Comparison of ENCODE assay signal across 14 cellular contexts in the genomic region with DNA sequence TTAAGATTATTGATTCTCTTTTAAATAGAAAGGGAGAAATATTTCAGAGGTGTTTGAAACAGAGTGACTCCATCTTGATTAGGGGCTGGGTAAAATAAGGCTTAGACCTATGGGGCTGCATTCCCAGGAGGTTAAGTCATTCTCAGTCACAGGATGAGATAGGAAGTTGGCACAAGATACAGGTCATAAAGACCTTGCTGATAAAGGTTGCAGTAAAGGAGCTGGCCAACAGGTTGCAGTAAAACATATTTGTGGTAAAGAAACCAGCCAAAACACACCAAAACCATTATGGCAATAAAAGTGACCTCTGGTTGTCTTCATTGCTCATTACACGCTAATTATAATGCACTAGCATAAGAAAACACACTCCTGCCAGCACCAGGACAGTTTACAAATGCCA.
DNase-seq lines count a peak whose midpoint lies in the region; TF ChIP-seq lines count a peak whose summit lies in the region.
"Had no signal": no experiment of that assay in that cellular context is flagged by ENCODE, and none has a peak within 500 bp of the region (broad histone marks: within the 10 kb centered on the region; RNA-seq: fewer than 3 reads in every experiment).

No MANE protein-coding gene starts in this region.

- in situ Hi-C loops in ACHN (cut with HindIII; ENCODE audit: low pct_ligation_motif_present, low pct_unique_long_range_greater_than_20kb, low sequenced_read_pairs) = no loop called here

- no peaks in the 10 kb centered on the region for H3K4me1 ChIP-seq in HEK293 (ENCODE audit: control insufficient read depth, insufficient read depth, low read length)

- H3K4me3 ChIP-seq in HEK293 (ENCODE audit: low read depth, low read length) = no peak overlapping the region
- H3K4me3 ChIP-seq: PC-9 had no signal

- H3K36me3 ChIP-seq in HEK293 (ENCODE audit: control insufficient read depth in 2 of 2, insufficient read depth in 1 of 2, low read length in 2 of 2) = no peaks in the 10 kb centered on the region

- H3K9me3 ChIP-seq in HEK293 (ENCODE audit: control insufficient read depth, insufficient read depth, low read depth, low read length) = no peaks in the 10 kb centered on the region; the same call in 1 of the 2 replicates

- H3K27ac ChIP-seq in HEK293 (ENCODE audit: extremely low read depth, low read depth, low read length) = no peak overlapping the region
- H3K27ac ChIP-seq in substantia nigra (ENCODE audit: low read depth, low read length, poor library complexity, severe bottlenecking) = no peak overlapping the region
- H3K27ac ChIP-seq: PC-9 had no signal

- TF ChIP-seq CTCF in HEK293 (tag by site-specific recombination; IDR thresholded peaks at IDR 0.05) (no peak), GM10248 (IDR thresholded peaks at IDR 0.05; ENCODE audit: control extremely low read depth, extremely low read depth, low read depth, missing control alignments) (no peak)

- CTCF ChIA-PET in HEK293 (lab: Yijun Ruan, JAX) = interaction anchor here (0.6 kb wide), 1 partner anchor 388 kb away, joined by 4 read pairs; no protein-coding TSS in a partner anchor
- CTCF ChIA-PET in GM10248 (lab: Yijun Ruan, JAX) = no interaction called here

- POLR2A ChIA-PET in HEK293 (lab: Yijun Ruan, JAX) = no interaction called here
- POLR2A ChIA-PET in GM10248 (lab: Yijun Ruan, JAX) = no interaction called here

- DNase-seq in ACHN = peak; percentile 65
- DNase-seq in NCI-H226 = peak; percentile 69
- peak; percentile 6 for DNase-seq in glomerular visceral epithelial cell (ENCODE audit: extremely low spot score)
- DNase-seq in T-helper 1 cell = no peak
- DNase-seq in GM10248 (ENCODE audit: extremely low spot score) = no peak
- DNase-seq in NCI-H2107 (lab: John Stamatoyannopoulos, UW) = no peak
- DNase-seq in substantia nigra (lab: John Stamatoyannopoulos, UW) = no peak
- DNase-seq: GOT3, IMR-90, NCI-H1092 treated with DMSO at 0.1 percent for 48 hours, NCI-H1694, NCI-H69 had no signal

TF ChIP-seq in HEK293, 187 proteins besides CTCF, POLR2A, EP300 and RAD21:
- TF ChIP-seq ZNF302 (tag by site-specific recombination; IDR thresholded peaks at IDR 0.05; ENCODE audit: low read depth) (no peak), SCRT2 (tag by site-specific recombination; IDR thresholded peaks at IDR 0.05) (peak; percentile 21; the same call in 1 of the 2 replicates), ZNF571 (tag by site-specific recombination; IDR thresholded peaks at IDR 0.05) (no peak)
- TF ChIP-seq, protein P1, sequence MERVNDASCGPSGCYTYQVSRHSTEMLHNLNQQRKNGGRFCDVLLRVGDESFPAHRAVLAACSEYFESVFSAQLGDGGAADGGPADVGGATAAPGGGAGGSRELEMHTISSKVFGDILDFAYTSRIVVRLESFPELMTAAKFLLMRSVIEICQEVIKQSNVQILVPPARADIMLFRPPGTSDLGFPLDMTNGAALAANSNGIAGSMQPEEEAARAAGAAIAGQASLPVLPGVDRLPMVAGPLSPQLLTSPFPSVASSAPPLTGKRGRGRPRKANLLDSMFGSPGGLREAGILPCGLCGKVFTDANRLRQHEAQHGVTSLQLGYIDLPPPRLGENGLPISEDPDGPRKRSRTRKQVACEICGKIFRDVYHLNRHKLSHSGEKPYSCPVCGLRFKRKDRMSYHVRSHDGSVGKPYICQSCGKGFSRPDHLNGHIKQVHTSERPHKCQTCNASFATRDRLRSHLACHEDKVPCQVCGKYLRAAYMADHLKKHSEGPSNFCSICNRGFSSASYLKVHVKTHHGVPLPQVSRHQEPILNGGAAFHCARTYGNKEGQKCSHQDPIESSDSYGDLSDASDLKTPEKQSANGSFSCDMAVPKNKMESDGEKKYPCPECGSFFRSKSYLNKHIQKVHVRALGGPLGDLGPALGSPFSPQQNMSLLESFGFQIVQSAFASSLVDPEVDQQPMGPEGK (tag by site-specific recombination; IDR thresholded peaks at IDR 0.05) = no peak

Comparison
In these comparisons a context has a peak if more than half of its experiments do, and no peak if none do; other contexts are left out.
1. DNase-seq: peak in ACHN (single experiment), NCI-H226 (single experiment) and glomerular visceral epithelial cell (single experiment); none in T-helper 1 cell (0 of 5), GM10248 (single experiment), NCI-H2107 (single experiment) and substantia nigra (0 of 49).